18 cellular contexts compared by ENCODE assay signal in the genomic region with DNA sequence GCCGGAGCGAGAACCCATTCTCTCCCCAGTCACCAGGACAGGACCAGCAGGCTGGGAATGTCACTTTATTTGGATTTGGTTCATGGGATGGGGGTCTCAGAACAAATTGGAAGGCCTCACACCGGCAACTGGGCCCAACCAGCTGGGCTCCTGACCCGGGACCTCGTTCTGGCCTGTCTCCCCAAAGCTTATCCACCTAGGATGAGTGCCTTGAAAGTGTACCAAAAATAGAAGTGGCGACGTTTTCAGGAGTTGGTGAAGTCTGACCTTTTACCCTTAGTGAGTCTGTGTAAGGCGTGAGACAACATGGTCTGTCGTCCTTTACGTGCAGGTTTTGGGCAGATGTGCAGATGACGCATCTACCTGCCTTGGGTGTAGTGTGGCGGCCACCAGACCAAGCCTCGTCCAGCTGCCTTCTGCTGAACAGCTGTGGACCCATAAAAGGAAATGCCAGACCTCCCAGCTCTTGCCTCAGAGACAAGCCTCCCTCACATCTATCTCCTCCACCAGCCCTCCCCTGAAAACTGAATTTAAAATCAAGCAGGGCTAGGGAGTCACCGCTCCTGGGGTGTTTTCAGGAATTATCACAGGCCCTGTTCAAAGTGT. TPM values are rescaled to one million over a fixed set of nuclear protein-coding genes. Genes with fewer than 3 reads are reported as not detected.
DNase-seq lines count a peak whose midpoint lies in the region; ATAC-seq and TF ChIP-seq lines count a peak whose summit lies in the region.
"Had no signal": no experiment of that assay in that cellular context is flagged by ENCODE, and none has a peak within 500 bp of the region (broad histone marks: within the 10 kb centered on the region; RNA-seq: fewer than 3 reads in every experiment).

No MANE protein-coding gene starts in this region.

- peaks cover 19% of the 10 kb centered on the region for H3K27me3 Mint-ChIP-seq in activated CD8-positive, alpha-beta T cell treated with anti-CD3 and anti-CD28 coated beads, Interleukin-2, amount 10 ng/mL, durations not matched to agents 7 days and 5 days (ENCODE audit: low read depth)

- CTCF ChIA-PET in activated CD8-positive, alpha-beta T cell treated with anti-CD3 and anti-CD28 coated beads, Interleukin-2, amount 10 ng/mL, durations not matched to agents 7 days and 5 days (lab: Charles Lee), result no interaction called here

- no peaks in the 10 kb centered on the region for H3K4me1 Mint-ChIP-seq in activated CD8-positive, alpha-beta T cell treated with anti-CD3 and anti-CD28 coated beads, Interleukin-2, amount 10 ng/mL, durations not matched to agents 7 days and 5 days (ENCODE audit: low read depth)

- no peak for ATAC-seq in activated CD8-positive, alpha-beta T cell treated with anti-CD3 and anti-CD28 coated beads, Interleukin-2, amount 10 ng/mL, durations not matched to agents 7 days and 5 days

- no peak for TF ChIP-seq CTCF in right atrium auricular region (IDR thresholded peaks at IDR 0.05)
- no peak for TF ChIP-seq CTCF in left ventricle myocardium inferior (IDR thresholded peaks at IDR 0.05; ENCODE audit: borderline replicate concordance)

- H3K9me3 ChIP-seq in right atrium auricular region, result peaks cover 0 to 13% of the 10 kb centered on the region in 2 donors
- H3K9me3 ChIP-seq in left ventricle myocardium inferior (replicated peaks), result peaks cover 14% of the 10 kb centered on the region
- H3K9me3 ChIP-seq: HAP-1 had no signal

- H3K27me3 ChIP-seq in right atrium auricular region (peaks cover 0 to 2% of the 10 kb centered on the region in 2 donors), left ventricle myocardium inferior (ENCODE audit: low read depth) (peaks cover 18% of the 10 kb centered on the region)

- no peak overlapping the region for H3K4me3 Mint-ChIP-seq in activated CD8-positive, alpha-beta T cell treated with anti-CD3 and anti-CD28 coated beads, Interleukin-2, amount 10 ng/mL, durations not matched to agents 7 days and 5 days
- H3K4me3 Mint-ChIP-seq: CD4-positive, alpha-beta T cell; HFFc6 had no signal

- no peaks in the 10 kb centered on the region for H3K36me3 ChIP-seq in right atrium auricular region
- H3K36me3 ChIP-seq in left ventricle myocardium inferior, result no peaks in the 10 kb centered on the region
- H3K36me3 ChIP-seq: HAP-1 had no signal

- DNase-seq in NCI-H2171 treated with DMSO at 0.1 percent for 48 hours (lab: John Stamatoyannopoulos, UW), result peak; percentile 13
- DNase-seq in NCI-H2171 (lab: John Stamatoyannopoulos, UW), result no peak
- peak; percentile 32 for DNase-seq in right atrium auricular region (ENCODE audit: low spot score)
- no peak for DNase-seq in left ventricle myocardium inferior
- DNase-seq in myocyte (ENCODE audit: low read depth), result peak; percentile 15
- DNase-seq in activated CD8-positive, alpha-beta T cell treated with anti-CD3 and anti-CD28 coated beads, Interleukin-2, amount 10 ng/mL, durations not matched to agents 7 days and 5 days, result no peak
- no peak for DNase-seq in GM19238 (ENCODE audit: insufficient read length, low spot score)
- DNase-seq: 8988T; C1 segment of cervical spinal cord; Calu3; CD4-positive, alpha-beta T cell; DMS153; DMS79 treated with DMSO at 0.1 percent for 48 hours; EL; GOT3; HFFc6 had no signal

- H3K4me1 ChIP-seq in right atrium auricular region (peaks cover 0 to 12% of the 10 kb centered on the region in 2 donors), left ventricle myocardium inferior (peaks cover 19% of the 10 kb centered on the region)
- H3K4me1 ChIP-seq: HAP-1 had no signal

- H3K27ac ChIP-seq in right atrium auricular region (no peak overlapping the region), left ventricle myocardium inferior (replicated peaks) (no peak overlapping the region)
- H3K27ac ChIP-seq: HL-60 had no signal

- H3K27ac Mint-ChIP-seq in activated CD8-positive, alpha-beta T cell treated with anti-CD3 and anti-CD28 coated beads, Interleukin-2, amount 10 ng/mL, durations not matched to agents 7 days and 5 days, result no peak overlapping the region
- H3K27ac Mint-ChIP-seq: CD4-positive, alpha-beta T cell; HFFc6 had no signal

- POLR2A ChIA-PET in activated CD8-positive, alpha-beta T cell treated with anti-CD3 and anti-CD28 coated beads, Interleukin-2, amount 10 ng/mL, durations not matched to agents 7 days and 5 days (lab: Charles Lee), result no interaction called here

- H3K36me3 Mint-ChIP-seq in activated CD8-positive, alpha-beta T cell treated with anti-CD3 and anti-CD28 coated beads, Interleukin-2, amount 10 ng/mL, durations not matched to agents 7 days and 5 days (ENCODE audit: low read depth), result no peaks in the 10 kb centered on the region

- peaks cover 4% of the 10 kb centered on the region for H3K9me3 Mint-ChIP-seq in activated CD8-positive, alpha-beta T cell treated with anti-CD3 and anti-CD28 coated beads, Interleukin-2, amount 10 ng/mL, durations not matched to agents 7 days and 5 days (ENCODE audit: insufficient read depth)

- intact Hi-C loops in left ventricle myocardium inferior (cut with micrococcal nuclease), result no loop called here

- H3K4me3 ChIP-seq in right atrium auricular region (no peak overlapping the region), left ventricle myocardium inferior (no peak overlapping the region)
- H3K4me3 ChIP-seq: HAP-1 had no signal

RNA-seq across cellular contexts. Expression of a gene that starts 36.6 kb away (rescaled TPM):
- total RNA-seq in right atrium auricular region, result 1 to 10 TPM; 3.4 to 4.0 TPM
- 3.7 TPM for total RNA-seq in left ventricle myocardium inferior
- 0.52 and 0.99 TPM in 2 replicates for total RNA-seq in myocyte
- 1.2 TPM for polyA plus RNA-seq in myocyte (2012)
- total RNA-seq in activated CD8-positive, alpha-beta T cell treated with anti-CD3 and anti-CD28 coated beads, Interleukin-2, amount 10 ng/mL, durations not matched to agents 7 days and 5 days, result 1 to 10 TPM; 1.6 TPM

Comparison
In these comparisons a context has a peak if more than half of its experiments do, and no peak if none do; other contexts are left out.
1. DNase-seq: peak in NCI-H2171 treated with DMSO at 0.1 percent for 48 hours (single experiment), right atrium auricular region (single experiment) and myocyte (single experiment); none in NCI-H2171 (single experiment), left ventricle myocardium inferior (single experiment), activated CD8-positive, alpha-beta T cell treated with anti-CD3 and anti-CD28 coated beads, Interleukin-2, amount 10 ng/mL, durations not matched to agents 7 days and 5 days (single experiment) and GM19238 (single experiment).